Comparison of ENCODE assay signal across 36 cellular contexts in the genomic region with DNA sequence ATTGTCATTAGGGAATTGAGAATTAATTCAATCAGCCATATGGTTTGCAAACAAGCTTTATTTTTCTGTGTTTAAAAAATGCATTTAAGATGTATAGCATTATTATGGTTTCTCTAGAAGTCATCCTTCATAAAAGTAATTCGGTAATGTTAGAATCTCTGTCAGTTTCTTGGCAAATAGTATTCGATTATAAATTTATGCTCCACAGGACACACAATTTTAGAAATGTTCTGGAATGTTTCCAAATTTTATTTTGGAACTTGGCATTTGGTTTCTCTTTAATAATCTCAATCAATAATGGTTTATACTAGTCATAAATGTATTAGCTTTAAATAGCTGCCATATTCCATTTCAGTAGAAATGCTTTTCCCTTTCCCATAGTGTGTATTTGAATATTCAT.
"Had no signal": no experiment of that assay in that cellular context is flagged by ENCODE, and none has a peak within 500 bp of the region (broad histone marks: within the 10 kb centered on the region; RNA-seq: fewer than 3 reads in every experiment).

No MANE protein-coding gene starts in this region.

- H3K27me3 ChIP-seq: adrenal gland, ascending aorta, body of pancreas, brain microvascular endothelial cell, breast epithelium had no signal

- H3K4me3 Mint-ChIP-seq: activated naive CD4-positive, alpha-beta T cell treated with anti-CD3 and anti-CD28 coated beads for 36 hours; activated naive CD4-positive, alpha-beta T cell treated with anti-CD3 and anti-CD28 coated beads, Interleukin-2, amount 10 ng/mL, durations not matched to agents 7 days and 5 days; activated naive CD4-positive, alpha-beta T cell treated with anti-CD3 and anti-CD28 coated beads, Interleukin-2, amount 50 U/mL, for 24 hours; activated naive CD8-positive, alpha-beta T cell; activated naive CD8-positive, alpha-beta T cell treated with anti-CD3 and anti-CD28 coated beads for 36 hours; activated naive CD8-positive, alpha-beta T cell treated with anti-CD3 and anti-CD28 coated beads, Interleukin-2, amount 10 ng/mL, durations not matched to agents 7 days and 5 days; activated naive CD8-positive, alpha-beta T cell treated with anti-CD3 and anti-CD28 coated beads, Interleukin-2, amount 50 U/mL, for 24 hours; activated T-cell treated with anti-CD3 and anti-CD28 coated beads, Interleukin-2, amount 50 U/mL, for 24 hours; activated T-cell treated with anti-CD3 and anti-CD28 coated beads, Interleukin-2, amount 50 U/mL, for 4 hours; activated T-cell treated with anti-CD3 and anti-CD28 coated beads, Interleukin-2, amount 50 U/mL, for 72 hours; brain; central memory CD8-positive, alpha-beta T cell had no signal

- H3K4me1 Mint-ChIP-seq: activated naive CD4-positive, alpha-beta T cell treated with anti-CD3 and anti-CD28 coated beads, Interleukin-2, amount 10 ng/mL, durations not matched to agents 7 days and 5 days; activated naive CD8-positive, alpha-beta T cell treated with anti-CD3 and anti-CD28 coated beads for 36 hours; activated naive CD8-positive, alpha-beta T cell treated with anti-CD3 and anti-CD28 coated beads, Interleukin-2, amount 10 ng/mL, durations not matched to agents 7 days and 5 days; activated naive CD8-positive, alpha-beta T cell treated with anti-CD3 and anti-CD28 coated beads, Interleukin-2, amount 50 U/mL, for 24 hours; central memory CD8-positive, alpha-beta T cell had no signal

- DNase-seq: activated effector memory CD4-positive, alpha-beta T cell treated with anti-CD3 and anti-CD28 coated beads, Interleukin-2, amount 50 U/mL, for 16 hours; activated effector memory CD4-positive, alpha-beta T cell treated with Interleukin-2 at 50 U/mL for 16 hours; activated gamma-delta T cell; activated gamma-delta T cell treated with Interleukin-2 at 50 U/mL for 16 hours; activated naive CD4-positive, alpha-beta T cell; activated naive CD4-positive, alpha-beta T cell treated with anti-CD3 and anti-CD28 coated beads for 36 hours; activated naive CD4-positive, alpha-beta T cell treated with anti-CD3 and anti-CD28 coated beads, Interleukin-2, amount 10 ng/mL, durations not matched to agents 7 days and 5 days; activated naive CD4-positive, alpha-beta T cell treated with anti-CD3 and anti-CD28 coated beads, Interleukin-2, amount 50 U/mL, for 16 hours; activated naive CD4-positive, alpha-beta T cell treated with Interleukin-2 at 50 U/mL for 16 hours; activated naive CD8-positive, alpha-beta T cell treated with anti-CD3 and anti-CD28 coated beads for 36 hours; activated naive CD8-positive, alpha-beta T cell treated with anti-CD3 and anti-CD28 coated beads, Interleukin-2, amount 10 ng/mL, durations not matched to agents 7 days and 5 days; activated naive CD8-positive, alpha-beta T cell treated with anti-CD3 and anti-CD28 coated beads, Interleukin-2, amount 50 U/mL, for 24 hours; activated T-cell treated with anti-CD3 and anti-CD28 coated beads, Interleukin-2, amount 50 U/mL, for 1 hour; activated T-cell treated with anti-CD3 and anti-CD28 coated beads, Interleukin-2, amount 50 U/mL, for 24 hours; activated T-cell treated with anti-CD3 and anti-CD28 coated beads, Interleukin-2, amount 50 U/mL, for 4 hours; activated T-cell treated with anti-CD3 and anti-CD28 coated beads, Interleukin-2, amount 50 U/mL, for 48 hours; activated T-cell treated with anti-CD3 and anti-CD28 coated beads, Interleukin-2, amount 50 U/mL, for 72 hours; adrenal gland; amniotic stem cell; amygdala; anterior cingulate cortex; aorta; body of pancreas; brain microvascular endothelial cell; central memory CD4-positive, alpha-beta T cell; cerebellar nuclear complex had no signal

- H3K27ac ChIP-seq: adrenal gland, ascending aorta, body of pancreas, brain microvascular endothelial cell, breast epithelium, cardiac muscle cell had no signal

- H3K4me1 ChIP-seq: adrenal gland, body of pancreas, breast epithelium had no signal

- ATAC-seq: activated naive CD4-positive, alpha-beta T cell treated with anti-CD3 and anti-CD28 coated beads, Interleukin-2, amount 50 U/mL, for 72 hours; activated naive CD8-positive, alpha-beta T cell treated with anti-CD3 and anti-CD28 coated beads, Interleukin-2, amount 50 U/mL, for 24 hours; activated T-cell treated with anti-CD3 and anti-CD28 coated beads, Interleukin-2, amount 50 U/mL, for 4 hours; activated T-cell treated with anti-CD3 and anti-CD28 coated beads, Interleukin-2, amount 50 U/mL, for 72 hours; activated T-helper 17 cell treated with anti-CD3 and anti-CD28 coated beads, Interleukin-2, amount 50 U/mL, for 72 hours; body of pancreas had no signal

- H3K4me3 ChIP-seq: adrenal gland, ascending aorta, body of pancreas, breast epithelium, cardiac muscle cell had no signal

- H3K27ac Mint-ChIP-seq: activated naive CD4-positive, alpha-beta T cell treated with anti-CD3 and anti-CD28 coated beads for 36 hours; activated naive CD4-positive, alpha-beta T cell treated with anti-CD3 and anti-CD28 coated beads, Interleukin-2, amount 10 ng/mL, durations not matched to agents 7 days and 5 days; activated naive CD4-positive, alpha-beta T cell treated with anti-CD3 and anti-CD28 coated beads, Interleukin-2, amount 50 U/mL, for 24 hours; activated naive CD4-positive, alpha-beta T cell treated with anti-CD3 and anti-CD28 coated beads, Interleukin-2, amount 50 U/mL, for 72 hours; activated naive CD8-positive, alpha-beta T cell; activated naive CD8-positive, alpha-beta T cell treated with anti-CD3 and anti-CD28 coated beads for 36 hours; activated naive CD8-positive, alpha-beta T cell treated with anti-CD3 and anti-CD28 coated beads, Interleukin-2, amount 10 ng/mL, durations not matched to agents 7 days and 5 days; activated naive CD8-positive, alpha-beta T cell treated with anti-CD3 and anti-CD28 coated beads, Interleukin-2, amount 50 U/mL, for 24 hours; activated T-cell treated with anti-CD3 and anti-CD28 coated beads, Interleukin-2, amount 50 U/mL, for 24 hours; activated T-cell treated with anti-CD3 and anti-CD28 coated beads, Interleukin-2, amount 50 U/mL, for 72 hours; activated T-helper 17 cell treated with anti-CD3 and anti-CD28 coated beads, Interleukin-2, amount 50 U/mL, for 72 hours; activated T-helper 2 cell treated with anti-CD3 and anti-CD28 coated beads, Interferon-gamma antibody, Interleukin-2, Interleukin-4, amounts not matched to agents 10 μg/mL and 5 μg/mL and 100 μg/mL, durations not matched to agents 14 hours and 24 hours and 36 hours; brain had no signal

- H3K27me3 Mint-ChIP-seq: activated naive CD4-positive, alpha-beta T cell treated with anti-CD3 and anti-CD28 coated beads, Interleukin-2, amount 10 ng/mL, durations not matched to agents 7 days and 5 days; activated naive CD4-positive, alpha-beta T cell treated with anti-CD3 and anti-CD28 coated beads, Interleukin-2, amount 50 U/mL, for 24 hours; activated naive CD8-positive, alpha-beta T cell; activated naive CD8-positive, alpha-beta T cell treated with anti-CD3 and anti-CD28 coated beads for 36 hours; activated naive CD8-positive, alpha-beta T cell treated with anti-CD3 and anti-CD28 coated beads, Interleukin-2, amount 10 ng/mL, durations not matched to agents 7 days and 5 days; activated naive CD8-positive, alpha-beta T cell treated with anti-CD3 and anti-CD28 coated beads, Interleukin-2, amount 50 U/mL, for 24 hours; activated T-cell treated with anti-CD3 and anti-CD28 coated beads, Interleukin-2, amount 50 U/mL, for 24 hours; activated T-helper 17 cell treated with anti-CD3 and anti-CD28 coated beads, Interleukin-2, amount 50 U/mL, for 72 hours; central memory CD8-positive, alpha-beta T cell had no signal

- H3K36me3 ChIP-seq: adrenal gland, ascending aorta, brain microvascular endothelial cell, breast epithelium, cardiac muscle cell had no signal

- H3K9me3 ChIP-seq: body of pancreas had no signal
